ENCODE assay signal across 9 cellular contexts in genomic region chr7:44964384-44964830, GRCh38. TPM values are rescaled to one million over a fixed set of nuclear protein-coding genes. Genes with fewer than 3 reads are reported as not detected.
A peak's percentile ranks its signal among the peaks of the same experiment; 100 is the strongest.
DNase-seq lines count a peak whose midpoint lies in the region; ATAC-seq, FAIRE-seq and TF ChIP-seq lines count a peak whose summit lies in the region.
"Had no signal": no experiment of that assay in that cellular context is flagged by ENCODE, and none has a peak within 500 bp of the region (broad histone marks: within the 10 kb centered on the region; RNA-seq: fewer than 3 reads in every experiment).

No MANE protein-coding gene starts in this region.

- no peaks in the 10 kb centered on the region for H3K9me2 ChIP-seq in OCI-LY1 (ENCODE audit: low read depth, low read length)

- WGBS in A549 (ENCODE audit: missing lambda C conversion rate) = 47% methylated on average over 5 of the region's 7 CpGs

- FAIRE-seq in A549 (lab: Jason Lieb, UNC) = peak; percentile 7

- H3K9me3 ChIP-seq in A549 (no peaks in the 10 kb centered on the region), DND-41 (ENCODE audit: insufficient read depth, low read length, severe bottlenecking) (no peaks in the 10 kb centered on the region), OCI-LY1 (ENCODE audit: low read length) (no peaks in the 10 kb centered on the region)

- H3K4me2 ChIP-seq in A549 (no peak overlapping the region), DND-41 (ENCODE audit: insufficient read depth, low read length) (no peak overlapping the region), OCI-LY1 (ENCODE audit: low read length) (no peak overlapping the region)

- CTCF ChIA-PET in A549 (lab: Yijun Ruan, JAX) = interaction anchor here (0.9 to 3.4 kb wide), 15 partner anchors 9 to 380 kb away, joined by 3 to 21 read pairs (median 3); partner anchors contain the start of gene H2AZ2

- POLR2A ChIA-PET in A549 (lab: Yijun Ruan, JAX) = interaction anchor here (0.6 to 1.5 kb wide), 2 partner anchors 9 to 147 kb away, joined by 3 read pairs; partner anchors contain the start of gene TBRG4

- peak; percentile 53 to 62 for TF ChIP-seq RAD21 in A549 (conservative IDR thresholded peaks at IDR 0.05 in 1 of 2, IDR thresholded peaks at IDR 0.05 in 1 of 2)

- H2AFZ ChIP-seq in DND-41 (ENCODE audit: low read depth, low read length) = no peak overlapping the region
- no peak overlapping the region for H2AFZ ChIP-seq in OCI-LY1 (ENCODE audit: low read length)

- H4K20me1 ChIP-seq in DND-41 (ENCODE audit: insufficient read depth, low read length) (no peaks in the 10 kb centered on the region), OCI-LY1 (ENCODE audit: insufficient read depth, low read length) (no peaks in the 10 kb centered on the region)

- no peaks in the 10 kb centered on the region for H3K79me2 ChIP-seq in DND-41 (ENCODE audit: insufficient read depth, low read length)
- H3K79me2 ChIP-seq in OCI-LY1 (ENCODE audit: insufficient read depth, low read length) = no peaks in the 10 kb centered on the region

- H3K36me3 ChIP-seq in DND-41 (ENCODE audit: insufficient read depth, low read length) = peaks cover 7% of the 10 kb centered on the region; the same call in 1 of the 2 replicates
- no peaks in the 10 kb centered on the region for H3K36me3 ChIP-seq in OCI-LY1 (ENCODE audit: insufficient read depth, low read length)

- no peaks in the 10 kb centered on the region for H3F3A ChIP-seq in OCI-LY1 (ENCODE audit: insufficient read depth, low read length)

- DNase-seq in A549 (ENCODE audit: low read depth in 1 of 2, low spot score in 1 of 2) (peak; percentile 36 to 42), DND-41 (no peak), epithelial cell of proximal tubule (ENCODE audit: low read depth) (no peak), COLO668 (lab: John Stamatoyannopoulos, UW; ENCODE audit: unreplicated experiment) (no peak), MV-4-11 (lab: John Stamatoyannopoulos, UW) (no peak), NCI-H226 (no peak), left lobe of liver (ENCODE audit: low spot score) (no peak)

- H3K27ac ChIP-seq in A549 = no peak overlapping the region
- no peak overlapping the region for H3K27ac ChIP-seq in DND-41 (ENCODE audit: low read length)
- H3K27ac ChIP-seq in OCI-LY1 (ENCODE audit: low read depth, low read length, poor library complexity, severe bottlenecking) = no peak overlapping the region

- H3K4me3 ChIP-seq in A549 = no peak overlapping the region
- H3K4me3 ChIP-seq in DND-41 (ENCODE audit: low read depth in 1 of 2, low read length in 2 of 2) = no peak overlapping the region
- no peak overlapping the region for H3K4me3 ChIP-seq in OCI-LY1 (ENCODE audit: low read depth, low read length, poor library complexity, severe bottlenecking)
- no peak overlapping the region for H3K4me3 ChIP-seq in epithelial cell of proximal tubule (ENCODE audit: low read depth, low read length)

- no peak for TF ChIP-seq POLR2A in A549 (IDR thresholded peaks at IDR 0.05; ENCODE audit: low read length)

- TF ChIP-seq EP300 in A549 (IDR thresholded peaks at IDR 0.05) = no peak

- ATAC-seq in A549 (peak in 1 of 2 experiments; percentile 73; a peak in 3 of 6 replicates), DND-41 (ENCODE audit: insufficient read depth, low read depth) (peak; percentile 39; the same call in 2 of the 3 replicates), left lobe of liver (no peak)

- no peak overlapping the region for H3K9ac ChIP-seq in DND-41 (ENCODE audit: low read depth, low read length)
- H3K9ac ChIP-seq in OCI-LY1 (ENCODE audit: low read length) = no peak overlapping the region

- H3K27me3 ChIP-seq in DND-41 (ENCODE audit: insufficient read depth, low read length, poor library complexity) (no peaks in the 10 kb centered on the region), OCI-LY1 (ENCODE audit: insufficient read depth, low read length) (peaks cover 13% of the 10 kb centered on the region; the same call in 1 of the 2 replicates)

- TF ChIP-seq CTCF in A549 (IDR thresholded peaks at IDR 0.05) (peak; percentile 41), DND-41 (IDR thresholded peaks at IDR 0.05; ENCODE audit: borderline replicate concordance, extremely low read depth, low read length, poor library complexity, severe bottlenecking) (peak; percentile 54), OCI-LY1 (IDR thresholded peaks at IDR 0.05; ENCODE audit: low read length) (peak; percentile 68), epithelial cell of proximal tubule (conservative IDR thresholded peaks at IDR 0.05; ENCODE audit: low read depth, low read length) (peak; percentile 56)

- H3K4me1 ChIP-seq in A549 = no peaks in the 10 kb centered on the region
- no peaks in the 10 kb centered on the region for H3K4me1 ChIP-seq in DND-41 (ENCODE audit: insufficient read depth, low read length)
- peaks cover 18% of the 10 kb centered on the region for H3K4me1 ChIP-seq in OCI-LY1 (ENCODE audit: insufficient read depth, low read length, severe bottlenecking)

TF ChIP-seq in A549, 52 proteins besides CTCF, POLR2A, EP300 and RAD21:
- TF ChIP-seq FOSB (CRISPR knock-in tag; IDR thresholded peaks at IDR 0.05) = no peak
- TF ChIP-seq SMC3 (IDR thresholded peaks at IDR 0.05) = peak; percentile 24; the same call in 1 of the 3 replicates

RNA-seq across cellular contexts. Expression of gene MYO1G, which starts 14.4 kb away (rescaled TPM):
- polyA plus RNA-seq in A549 (2011; rRNA removed) = 0.03 TPM in 1 of 2 replicates, not detected in the other
- polyA plus RNA-seq in A549 (2012; cell fraction: cytosol; rRNA removed) = 0.05 and 0.09 TPM in 2 replicates
- 0.28 and 0.48 TPM in 2 replicates for polyA plus RNA-seq in A549 (2012; cell fraction: nucleus; rRNA removed)
- polyA plus RNA-seq in A549 (2017; fragmentation: RNase III; extraction: RNeasy Plus Mini Kit Qiagen cat#74134 plus additional on column Dnase treatment) = 0.04 to 0.12 TPM (median 0.06 TPM) in 3 replicates
- 0.33 and 0.73 TPM in 2 replicates for polyA minus RNA-seq in A549 (2011; rRNA and poly(A)+ RNA removed)
- under 0.01 TPM in 1 of 2 replicates, not detected in the other for total RNA-seq in epithelial cell of proximal tubule
- total RNA-seq in left lobe of liver = 1.0 TPM
- total RNA-seq: glomerular endothelial cell had no signal

RNA-seq across cellular contexts. Expression of gene CCM2, which starts 35.6 kb away (rescaled TPM):
- polyA plus RNA-seq in A549 (2011; rRNA removed) (18.9 and 24.8 TPM in 2 replicates), A549 (2017; fragmentation: RNase III; extraction: RNeasy Plus Mini Kit Qiagen cat#74134 plus additional on column Dnase treatment) (33.3 to 38.0 TPM (median 34.6 TPM) in 3 replicates)
- polyA plus RNA-seq in A549 (2012; cell fraction: cytosol; rRNA removed) = 50.6 and 66.6 TPM in 2 replicates
- 65.7 and 80.1 TPM in 2 replicates for polyA plus RNA-seq in A549 (2012; cell fraction: nucleus; rRNA removed)
- polyA minus RNA-seq in A549 (2011; rRNA and poly(A)+ RNA removed) = 38.7 and 53.4 TPM in 2 replicates
- total RNA-seq in epithelial cell of proximal tubule (49.2 and 60.1 TPM in 2 replicates), left lobe of liver (44.8 TPM)

Comparison
In these comparisons a context has a peak if more than half of its experiments do, and no peak if none do; other contexts are left out.
1. DNase-seq: peak in A549 (2 of 2); none in DND-41 (single experiment), epithelial cell of proximal tubule (single experiment), COLO668 (single experiment), MV-4-11 (single experiment), NCI-H226 (single experiment) and left lobe of liver (single experiment).
2. Peak in every context shown above with its lines, with median percentiles within 50 percentile points of each other: CTCF ChIP-seq.